ENCODE assay signal across 1 cellular context in genomic region chr16:20382202-20382948, GRCh38.
TF ChIP-seq lines count a peak whose summit lies in the region.

No MANE protein-coding gene starts in this region.

TF ChIP-seq in HepG2, 621 proteins besides CTCF, POLR2A, EP300 and RAD21 (continued from another document):
- no peak for TF ChIP-seq TEF (CRISPR knock-in tag; IDR thresholded peaks at IDR 0.05)
- no peak for TF ChIP-seq ELK4 (CRISPR knock-in tag; IDR thresholded peaks at IDR 0.05; ENCODE audit: borderline replicate concordance)
- TF ChIP-seq TBX2 (CRISPR knock-in tag; IDR thresholded peaks at IDR 0.05; ENCODE audit: borderline replicate concordance): 0 out of 2 replicates have a peak, but pooled peaks have one; percentile 6
- no peak for TF ChIP-seq NR0B2 (CRISPR knock-in tag; IDR thresholded peaks at IDR 0.05)
- peak; percentile 22; the same call in 1 of the 2 replicates for TF ChIP-seq CEBPB (IDR thresholded peaks at IDR 0.05; ENCODE audit: borderline replicate concordance, low read depth, low read length)
- TF ChIP-seq ZKSCAN8 (CRISPR knock-in tag; IDR thresholded peaks at IDR 0.05; ENCODE audit: borderline replicate concordance): no peak
TF ChIP-seq in HepG2: peak in this region for 7.
